1 cellular context compared by ENCODE assay signal in the genomic region with DNA sequence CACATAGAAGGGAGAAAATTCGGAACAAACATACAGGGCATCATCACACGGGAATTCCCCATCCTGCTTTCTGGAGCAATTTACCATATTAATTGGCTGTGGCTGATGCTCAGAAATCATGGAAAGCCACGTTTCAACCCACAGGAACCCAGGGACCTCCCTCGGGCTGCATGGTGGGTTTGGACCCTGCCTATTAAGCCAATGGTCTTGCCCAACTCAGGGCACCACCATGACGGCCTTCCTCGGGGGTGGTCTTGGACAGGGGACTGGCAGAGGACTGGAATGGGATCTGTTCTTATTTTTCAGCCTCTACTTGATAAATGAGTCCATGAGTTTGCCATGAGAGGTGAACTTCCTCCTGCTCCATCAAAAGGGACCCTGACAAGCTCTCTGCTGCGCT.
TF ChIP-seq lines count a peak whose summit lies in the region.

No MANE protein-coding gene starts in this region.

TF ChIP-seq in WTC11, 78 proteins besides CTCF, POLR2A, EP300 and RAD21 (continued from another document):
- TF ChIP-seq, protein P1, sequence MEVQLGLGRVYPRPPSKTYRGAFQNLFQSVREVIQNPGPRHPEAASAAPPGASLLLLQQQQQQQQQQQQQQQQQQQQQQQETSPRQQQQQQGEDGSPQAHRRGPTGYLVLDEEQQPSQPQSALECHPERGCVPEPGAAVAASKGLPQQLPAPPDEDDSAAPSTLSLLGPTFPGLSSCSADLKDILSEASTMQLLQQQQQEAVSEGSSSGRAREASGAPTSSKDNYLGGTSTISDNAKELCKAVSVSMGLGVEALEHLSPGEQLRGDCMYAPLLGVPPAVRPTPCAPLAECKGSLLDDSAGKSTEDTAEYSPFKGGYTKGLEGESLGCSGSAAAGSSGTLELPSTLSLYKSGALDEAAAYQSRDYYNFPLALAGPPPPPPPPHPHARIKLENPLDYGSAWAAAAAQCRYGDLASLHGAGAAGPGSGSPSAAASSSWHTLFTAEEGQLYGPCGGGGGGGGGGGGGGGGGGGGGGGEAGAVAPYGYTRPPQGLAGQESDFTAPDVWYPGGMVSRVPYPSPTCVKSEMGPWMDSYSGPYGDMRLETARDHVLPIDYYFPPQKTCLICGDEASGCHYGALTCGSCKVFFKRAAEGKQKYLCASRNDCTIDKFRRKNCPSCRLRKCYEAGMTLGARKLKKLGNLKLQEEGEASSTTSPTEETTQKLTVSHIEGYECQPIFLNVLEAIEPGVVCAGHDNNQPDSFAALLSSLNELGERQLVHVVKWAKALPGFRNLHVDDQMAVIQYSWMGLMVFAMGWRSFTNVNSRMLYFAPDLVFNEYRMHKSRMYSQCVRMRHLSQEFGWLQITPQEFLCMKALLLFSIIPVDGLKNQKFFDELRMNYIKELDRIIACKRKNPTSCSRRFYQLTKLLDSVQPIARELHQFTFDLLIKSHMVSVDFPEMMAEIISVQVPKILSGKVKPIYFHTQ (CRISPR knock-in tag; IDR thresholded peaks at IDR 0.05) = no peak
TF ChIP-seq in WTC11: peak in this region for 0.
